16 cellular contexts compared by ENCODE assay signal in the genomic region with DNA sequence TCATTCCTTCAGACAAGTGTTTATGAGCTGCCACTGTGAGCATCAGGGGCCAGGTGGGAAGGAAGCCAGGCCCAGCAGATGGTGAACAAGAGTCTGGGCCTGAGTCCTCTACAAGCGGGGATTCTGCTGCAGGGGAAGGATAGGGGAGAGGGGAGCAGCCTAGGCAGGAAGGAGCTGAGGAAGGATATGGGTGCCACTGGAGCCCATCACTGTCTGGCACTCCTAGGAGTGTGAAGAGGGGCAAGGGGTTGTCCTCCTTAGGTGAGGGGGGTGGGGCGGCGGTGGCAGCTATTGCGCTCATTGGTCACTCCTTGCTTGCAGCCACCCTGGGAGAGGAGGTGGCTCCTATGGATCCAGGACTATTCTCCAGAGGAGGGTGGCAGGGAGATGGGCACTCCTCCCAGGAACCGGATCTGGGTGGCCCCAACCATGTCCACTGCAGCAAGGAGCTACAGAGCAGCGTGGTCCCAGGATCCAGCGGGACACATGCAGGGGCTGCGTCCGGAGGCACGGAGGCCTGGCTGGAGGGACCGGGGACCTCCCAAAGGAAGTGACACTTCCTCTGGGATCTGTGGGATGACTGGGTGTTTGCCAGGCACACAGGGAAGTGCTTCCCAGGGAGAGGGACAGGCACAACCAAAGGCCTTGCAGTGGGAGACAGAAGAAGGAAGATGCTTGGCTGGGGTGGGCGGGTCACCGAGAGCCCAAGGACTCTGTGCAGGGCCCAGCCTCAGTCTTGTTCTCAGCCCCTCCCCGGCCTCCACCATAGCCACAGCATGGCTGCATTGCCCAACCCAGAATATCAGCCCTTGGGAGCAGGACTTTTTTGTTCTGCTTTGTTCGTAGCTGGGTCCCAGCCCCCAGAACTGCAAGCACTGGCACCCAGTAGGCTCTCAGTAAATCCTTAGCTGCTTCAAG. TPM values are rescaled to one million over a fixed set of nuclear protein-coding genes. Genes with fewer than 3 reads are reported as not detected.
"Had no signal": no experiment of that assay in that cellular context is flagged by ENCODE, and none has a peak within 500 bp of the region (broad histone marks: within the 10 kb centered on the region; RNA-seq: fewer than 3 reads in every experiment).

No MANE protein-coding gene starts in this region.

RNA-seq across cellular contexts. Expression of a gene that starts 16.6 kb away (rescaled TPM):
- total RNA-seq: naive thymus-derived CD8-positive, alpha-beta T cell; natural killer cell treated with Interleukin-12 subunit alpha and Interleukin-12 subunit beta and Interleukin-15 and Interleukin-18, amount 100 ng/mL, for 72 hours; neural crest cell; occipital lobe; ovary; progenitor cell of endocrine pancreas; psoas muscle; renal cortical epithelial cell; right cardiac atrium; right lobe of liver; smooth muscle cell; spleen; transverse colon; upper lobe of right lung; urinary bladder; uterus had no signal
- polyA plus RNA-seq: naive thymus-derived CD8-positive, alpha-beta T cell; ovary; right cardiac atrium; smooth muscle cell; spleen; urinary bladder had no signal
